In the genomic region with DNA sequence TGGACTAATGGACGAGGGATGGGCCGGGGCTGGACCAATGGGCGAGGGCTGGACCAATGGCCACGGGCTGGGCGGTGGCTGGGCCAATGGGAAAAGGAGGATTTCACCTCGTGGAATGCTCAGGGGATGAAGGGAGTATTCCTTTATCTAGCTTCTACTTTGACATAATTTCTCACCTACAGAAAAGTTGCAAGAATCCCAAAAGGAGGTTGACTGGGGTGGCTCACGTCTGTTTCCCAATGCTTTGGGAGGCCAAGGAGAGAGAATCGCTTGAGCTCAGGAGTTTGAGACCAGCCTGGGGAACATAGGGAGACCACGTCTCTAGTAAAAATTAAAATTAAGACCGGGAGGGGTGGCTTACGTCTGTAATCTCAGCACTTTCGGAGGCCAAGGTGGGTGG, we compare ENCODE assay signal across 1 cellular context.
TF ChIP-seq lines count a peak whose summit lies in the region.

No MANE protein-coding gene starts in this region.

TF ChIP-seq in A549, 52 proteins besides CTCF, POLR2A, EP300 and RAD21 (continued from another document):
- TF ChIP-seq MAFK (IDR thresholded peaks at IDR 0.05; ENCODE audit: partially characterized antibody) = no peak
- no peak for TF ChIP-seq SREBF2 (IDR thresholded peaks at IDR 0.05)
- TF ChIP-seq, protein P1, sequence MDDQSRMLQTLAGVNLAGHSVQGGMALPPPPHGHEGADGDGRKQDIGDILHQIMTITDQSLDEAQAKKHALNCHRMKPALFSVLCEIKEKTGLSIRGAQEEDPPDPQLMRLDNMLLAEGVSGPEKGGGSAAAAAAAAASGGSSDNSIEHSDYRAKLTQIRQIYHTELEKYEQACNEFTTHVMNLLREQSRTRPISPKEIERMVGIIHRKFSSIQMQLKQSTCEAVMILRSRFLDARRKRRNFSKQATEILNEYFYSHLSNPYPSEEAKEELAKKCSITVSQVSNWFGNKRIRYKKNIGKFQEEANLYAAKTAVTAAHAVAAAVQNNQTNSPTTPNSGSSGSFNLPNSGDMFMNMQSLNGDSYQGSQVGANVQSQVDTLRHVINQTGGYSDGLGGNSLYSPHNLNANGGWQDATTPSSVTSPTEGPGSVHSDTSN (IDR thresholded peaks at IDR 0.05) = peak; percentile 65; the same call in 1 of the 2 replicates
TF ChIP-seq in A549: peak in this region for 3.
